ENCODE assay signal across 8 cellular contexts in genomic region chr4:106266201-106266600, GRCh38. TPM values are rescaled to one million over a fixed set of nuclear protein-coding genes. Genes with fewer than 3 reads are reported as not detected.
DNase-seq lines count a peak whose midpoint lies in the region; TF ChIP-seq lines count a peak whose summit lies in the region.

No MANE protein-coding gene starts in this region.

- H4K20me1 ChIP-seq in GM23248 (ENCODE audit: insufficient read depth) = no peaks in the 10 kb centered on the region

- H3K36me3 Mint-ChIP-seq in osteocyte (ENCODE audit: unreplicated experiment) = peaks cover 4% of the 10 kb centered on the region

- no peak overlapping the region for H3K27ac Mint-ChIP-seq in osteocyte (ENCODE audit: unreplicated experiment)

- H3K9me2 ChIP-seq in GM23248 (ENCODE audit: insufficient read depth) = no peaks in the 10 kb centered on the region

- H3K4me3 Mint-ChIP-seq in osteocyte (ENCODE audit: unreplicated experiment) = no peak overlapping the region

- TF ChIP-seq CTCF in osteocyte (IDR thresholded peaks at IDR 0.05) = peak; percentile 75

- H3K4me3 ChIP-seq in GM23248 = no peak overlapping the region

- no peaks in the 10 kb centered on the region for H3K27me3 ChIP-seq in GM23248 (replicated peaks; ENCODE audit: insufficient read depth)

- no peak overlapping the region for H3K27ac ChIP-seq in GM23248

- no peak overlapping the region for H3K9ac ChIP-seq in GM23248

- H3K4me2 ChIP-seq in GM23248 (ENCODE audit: unreplicated experiment) = no peak overlapping the region

- peaks cover 8% of the 10 kb centered on the region for H3K4me1 Mint-ChIP-seq in osteocyte (ENCODE audit: unreplicated experiment)

- DNase-seq in GM04503 (ENCODE audit: low read depth) (peak; percentile 31), GM23248 (peak; percentile 83), NCI-H1105 treated with DMSO at 0.1 percent for 48 hours (lab: John Stamatoyannopoulos, UW) (peak; percentile 27), cerebellar cortex (ENCODE audit: low spot score) (peak; percentile 42), osteocyte (ENCODE audit: extremely low spot score, unreplicated experiment) (no peak), NCI-H2107 (lab: John Stamatoyannopoulos, UW) (no peak), activated T-cell treated with anti-CD3 and anti-CD28 coated beads for 4 hours (no peak), NK-92 (lab: John Stamatoyannopoulos, UW; ENCODE audit: unreplicated experiment) (no peak)

- no peak overlapping the region for H2AFZ ChIP-seq in GM23248

- H3K79me2 ChIP-seq in GM23248 (ENCODE audit: insufficient read depth) = peaks cover 4% of the 10 kb centered on the region

- peaks cover 14% of the 10 kb centered on the region for H3K4me1 ChIP-seq in GM23248 (ENCODE audit: insufficient read depth)

- in situ Hi-C loops in GM23248 (cut with MboI) = no loop called here

- H3K27me3 Mint-ChIP-seq in osteocyte (ENCODE audit: unreplicated experiment) = no peaks in the 10 kb centered on the region

- 0 out of 2 replicates have a peak, but pooled peaks cover 7% of the 10 kb centered on the region for H3K36me3 ChIP-seq in GM23248 (ENCODE audit: low read depth)

- no peaks in the 10 kb centered on the region for H3K9me3 ChIP-seq in GM23248 (ENCODE audit: low read depth)

- H3K9me3 Mint-ChIP-seq in osteocyte (ENCODE audit: unreplicated experiment) = no peaks in the 10 kb centered on the region

- no peaks in the 10 kb centered on the region for H3F3A ChIP-seq in GM23248 (ENCODE audit: insufficient read depth)

RNA-seq across cellular contexts. Expression of gene TBCK, which starts 49.8 kb away (rescaled TPM):
- 38.2 and 45.8 TPM in 2 replicates for total RNA-seq in GM23248 (2014; rRNA removed; shearing (Covaris generic))
- polyA plus RNA-seq in GM23248 (2016; fragmentation: Nextera tagmentation; extraction: Ambion mirVana) = 29.2 and 35.2 TPM in 2 replicates
- total RNA-seq in osteocyte = 47.7 and 49.9 TPM in 2 replicates

RNA-seq across cellular contexts. Expression of gene AIMP1, which starts 50.1 kb away (rescaled TPM):
- 45.5 and 45.9 TPM in 2 replicates for total RNA-seq in GM23248 (2014; rRNA removed; shearing (Covaris generic))
- polyA plus RNA-seq in GM23248 (2016; fragmentation: Nextera tagmentation; extraction: Ambion mirVana) = 101 and 103 TPM in 2 replicates
- 36.4 and 41.2 TPM in 2 replicates for total RNA-seq in osteocyte

Comparison
In these comparisons a context has a peak if more than half of its experiments do, and no peak if none do; other contexts are left out.
1. DNase-seq: peak in GM04503 (single experiment), GM23248 (single experiment), NCI-H1105 treated with DMSO at 0.1 percent for 48 hours (single experiment) and cerebellar cortex (single experiment); none in osteocyte (single experiment), NCI-H2107 (single experiment), activated T-cell treated with anti-CD3 and anti-CD28 coated beads for 4 hours (single experiment) and NK-92 (single experiment).